Comparison of ENCODE assay signal across 8 cellular contexts in the genomic region with DNA sequence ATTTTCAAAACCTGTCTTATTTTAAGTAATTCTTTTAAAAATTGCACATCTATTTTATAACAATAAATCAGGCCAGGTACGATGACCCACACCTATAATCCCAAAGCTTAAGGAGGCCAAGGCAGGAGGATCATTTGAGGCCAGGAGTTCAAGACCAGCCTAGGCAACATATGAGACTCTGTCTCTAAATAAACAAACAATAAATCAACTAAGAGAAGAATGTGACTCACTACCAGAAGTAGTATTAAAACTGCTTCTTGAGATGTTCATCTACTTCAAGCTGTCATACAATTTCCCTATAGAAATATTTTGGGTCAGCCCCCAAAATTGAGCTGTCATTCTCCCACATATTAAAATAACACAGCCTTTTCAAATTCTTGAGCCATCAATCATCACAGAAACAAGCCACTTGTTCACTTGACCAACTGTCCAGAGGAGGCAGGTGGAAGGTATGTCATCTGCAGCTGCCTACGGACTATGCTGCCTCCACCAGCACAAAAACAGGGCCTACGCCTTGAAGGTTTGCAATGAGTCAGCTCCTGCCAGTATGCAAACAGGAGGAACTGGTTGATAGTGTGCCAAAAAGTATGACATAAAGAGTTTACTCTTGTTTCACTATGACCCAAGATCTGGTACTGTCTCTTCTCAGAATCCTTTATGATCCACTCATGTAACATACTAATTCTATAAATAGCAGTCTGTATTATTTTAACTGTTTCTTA. TPM values are rescaled to one million over a fixed set of nuclear protein-coding genes. Genes with fewer than 3 reads are reported as not detected.
DNase-seq lines count a peak whose midpoint lies in the region; ATAC-seq, FAIRE-seq and TF ChIP-seq lines count a peak whose summit lies in the region.

No MANE protein-coding gene starts in this region.

- peak; percentile 49 to 57; a peak in 3 of 4 replicates for TF ChIP-seq EP300 in GM12878 (IDR thresholded peaks at IDR 0.05; ENCODE audit: borderline replicate concordance in 1 of 2, control insufficient read depth in 1 of 2, low read depth in 2 of 2, low read length in 2 of 2)

- in situ Hi-C loops in GM12878 (cut with MboI), result no loop called here

- H3K4me3 ChIP-seq in AG04449 (ENCODE audit: low read depth, low read length) (no peak overlapping the region), GM12878 (no peak overlapping the region), mesendoderm (ENCODE audit: low read length) (no peak overlapping the region), thyroid gland (replicated peaks in 1 of 3) (no peak overlapping the region)

- H3K27ac ChIP-seq in GM12878 (ENCODE audit: control insufficient read depth, insufficient read depth), result peak overlapping the region; percentile 10; the same call in 1 of the 2 replicates
- no peak overlapping the region for H3K27ac ChIP-seq in mesendoderm (ENCODE audit: low read depth, low read length)
- no peak overlapping the region for H3K27ac ChIP-seq in thyroid gland

- no peak overlapping the region for H2BK15ac ChIP-seq in mesendoderm (replicated peaks; ENCODE audit: low read depth)

- WGBS in GM12878 (ENCODE audit: insufficient coverage, insufficient replicate concordance, low lambda C conversion rate, missing lambda C conversion rate), result 35% methylated on average over 3 of the region's 3 CpGs
- no CpG with 5 or more reads among the region's 3 CpGs for WGBS in mesendoderm (ENCODE audit: extremely low coverage, insufficient coverage, low lambda C conversion rate)
- 85 to 88% methylated on average over 3 of the region's 3 CpGs for WGBS in thyroid gland, 2 donors

- no peak overlapping the region for H4K5ac ChIP-seq in mesendoderm (ENCODE audit: low read length)

- peak overlapping the region in 2 of 7 donors; percentile 43 to 67 for H3K27ac Mint-ChIP-seq in CD14-positive monocyte

- H3K36me3 Mint-ChIP-seq in CD14-positive monocyte, result peaks cover 84 to 90% of the 10 kb centered on the region in 2 donors

- peaks cover 5% of the 10 kb centered on the region; the same call in 1 of the 2 replicates for H3K4me1 ChIP-seq in GM12878 (ENCODE audit: control insufficient read depth, insufficient read depth, low read length)
- H3K4me1 ChIP-seq in mesendoderm (ENCODE audit: control insufficient read depth, low read depth, low read length), result no peaks in the 10 kb centered on the region
- H3K4me1 ChIP-seq in thyroid gland, result no peaks in the 10 kb centered on the region

- no peak overlapping the region for H3K23ac ChIP-seq in mesendoderm (ENCODE audit: low read length)

- BruUV-seq in GM12878 (replicated peaks; lab: Mats Ljungman, UMichigan), result no TSS peak

- peaks cover 2% of the 10 kb centered on the region for H3K4me1 Mint-ChIP-seq in CD14-positive monocyte

- TF ChIP-seq POLR2A in GM12878 (IDR thresholded peaks at IDR 0.05; ENCODE audit: low read depth, low read length), result no peak
- TF ChIP-seq POLR2A in thyroid gland (IDR thresholded peaks at IDR 0.05), result no peak

- H4K8ac ChIP-seq in mesendoderm (ENCODE audit: low read depth, low read length), result no peak overlapping the region

- no peak overlapping the region for H2AK5ac ChIP-seq in mesendoderm (ENCODE audit: low read length)

- H3K9me3 ChIP-seq in GM12878 (replicated peaks; ENCODE audit: control insufficient read depth, insufficient read depth, low read length) (peaks cover 5% of the 10 kb centered on the region; the same call in 2 of the 3 replicates), thyroid gland (no peaks in the 10 kb centered on the region)

- TF ChIP-seq CTCF in AG04449 (IDR thresholded peaks at IDR 0.05; ENCODE audit: insufficient read depth, low read length, missing control alignments), result no peak
- peak in 2 of 3 experiments; percentile 9 to 46; a peak in 2 of 6 replicates for TF ChIP-seq CTCF in GM12878 (IDR thresholded peaks at IDR 0.05 in 2 of 3, conservative IDR thresholded peaks at IDR 0.05 in 1 of 3; ENCODE audit: control insufficient read depth in 2 of 3, extremely low read depth in 1 of 3, insufficient read depth in 1 of 3, low read depth in 3 of 3, low read length in 3 of 3)
- no peak for TF ChIP-seq CTCF in CD14-positive monocyte (IDR thresholded peaks at IDR 0.05)
- TF ChIP-seq CTCF in thyroid gland (IDR thresholded peaks at IDR 0.05), result no peak

- no peak overlapping the region for H3K4ac ChIP-seq in mesendoderm (ENCODE audit: low read depth, low read length)

- H3K4me2 ChIP-seq in GM12878 (ENCODE audit: control insufficient read depth, insufficient read depth) (no peak overlapping the region), mesendoderm (ENCODE audit: low read length) (no peak overlapping the region)

- no peaks in the 10 kb centered on the region for H3K9me3 Mint-ChIP-seq in CD14-positive monocyte

- no peaks in the 10 kb centered on the region for H3K79me1 ChIP-seq in mesendoderm (ENCODE audit: low read length)

- no peak overlapping the region for H3K56ac ChIP-seq in mesendoderm (ENCODE audit: low read length)

- peaks cover 8 to 17% of the 10 kb centered on the region in 2 experiments; a peak in 3 of 4 replicates for H3K36me3 ChIP-seq in GM12878 (ENCODE audit: control insufficient read depth in 2 of 2, insufficient read depth in 2 of 2, low read length in 1 of 2)
- H3K36me3 ChIP-seq in mesendoderm (ENCODE audit: control insufficient read depth, insufficient read depth, low read length), result peaks cover 1% of the 10 kb centered on the region
- peaks cover 14 to 18% of the 10 kb centered on the region in 2 donors for H3K36me3 ChIP-seq in thyroid gland

- no peak overlapping the region for H2BK120ac ChIP-seq in mesendoderm (ENCODE audit: low read depth, low read length)

- DNase-seq in AG04449 (ENCODE audit: low read depth, low spot score), result peak; percentile 70
- DNase-seq in NCI-H510A treated with DMSO at 0.1 percent for 48 hours (lab: John Stamatoyannopoulos, UW), result peak; percentile 79
- peak; percentile 69 for DNase-seq in GM12878 (ENCODE audit: low read depth, low spot score)
- peak; percentile 28 for DNase-seq in mesendoderm
- DNase-seq in CD14-positive monocyte (ENCODE audit: low spot score), result no peak
- no peak for DNase-seq in thyroid gland

- no peak overlapping the region for H2AFZ ChIP-seq in GM12878 (ENCODE audit: control insufficient read depth, low read depth, low read length)

- no peaks in the 10 kb centered on the region; the same call in 1 of the 2 replicates for H4K20me1 ChIP-seq in GM12878 (ENCODE audit: control insufficient read depth, insufficient read depth)

- H3K79me2 ChIP-seq in GM12878 (ENCODE audit: control insufficient read depth, insufficient read depth, low read length) (no peaks in the 10 kb centered on the region), mesendoderm (ENCODE audit: control insufficient read depth, insufficient read depth, low read length) (no peaks in the 10 kb centered on the region)

- RAD21 ChIA-PET in GM12878 (lab: Charles Lee; ENCODE audit: unreplicated experiment), result interaction anchor here (0.6 to 1.8 kb wide), 8 partner anchors 10 to 311 kb away, joined by 3 to 6 read pairs (median 4); no protein-coding TSS in a partner anchor

- peaks cover 0 to 1% (median 0%) of the 10 kb centered on the region in 3 donors for H3K27me3 Mint-ChIP-seq in CD14-positive monocyte (ENCODE audit: low read depth in 3 of 3)

- peak; percentile 83 for FAIRE-seq in GM12878 (lab: Jason Lieb, UNC)

- POLR2A ChIA-PET in AG04449 (lab: Yijun Ruan, JAX) (no interaction called here), GM12878 (lab: Charles Lee) (interaction anchor here (0.8 to 1.2 kb wide), 2 partner anchors 9 to 17 kb away, joined by 3 to 4 read pairs; no protein-coding TSS in a partner anchor)

- H3K27me3 ChIP-seq in GM12878 (replicated peaks in 1 of 2; ENCODE audit: control insufficient read depth in 2 of 2, insufficient read depth in 2 of 2, low read length in 1 of 2) (no peaks in the 10 kb centered on the region), mesendoderm (ENCODE audit: insufficient read depth, low read length, poor library complexity) (no peaks in the 10 kb centered on the region), thyroid gland (no peaks in the 10 kb centered on the region)

- CTCF ChIA-PET in AG04449 (lab: Yijun Ruan, JAX), result interaction anchor here (0.6 to 2.1 kb wide), 4 partner anchors 10 to 64 kb away, joined by 3 to 7 read pairs (median 3); no protein-coding TSS in a partner anchor
- CTCF ChIA-PET in GM12878 (lab: Yijun Ruan, JAX), result interaction anchor here (0.9 to 2.6 kb wide), 9 partner anchors 10 to 336 kb away, joined by 3 to 10 read pairs (median 3); no protein-coding TSS in a partner anchor

- no peak overlapping the region for H3K4me3 Mint-ChIP-seq in CD14-positive monocyte

- intact Hi-C loops in GM12878 (cut with micrococcal nuclease; ENCODE audit: unreplicated experiment), result no loop called here
- intact Hi-C loops in CD14-positive monocyte (cut with micrococcal nuclease), result no loop called here
- intact Hi-C loops in thyroid gland (cut with DNase I), result no loop called here

- H2BK5ac ChIP-seq in mesendoderm (ENCODE audit: low read length), result no peak overlapping the region

- H3K9ac ChIP-seq in GM12878 (ENCODE audit: control insufficient read depth, insufficient read depth, low read length) (no peak overlapping the region), mesendoderm (ENCODE audit: low read length) (no peak overlapping the region)

- H3K18ac ChIP-seq in mesendoderm (ENCODE audit: low read length), result no peak overlapping the region

- SMC1A ChIA-PET in GM12878 (lab: Charles Lee; ENCODE audit: uncharacterized antibody, unreplicated experiment), result interaction anchor here (0.6 to 1.8 kb wide), 19 partner anchors 9 to 1700 kb away, joined by 3 to 8 read pairs (median 3); no protein-coding TSS in a partner anchor

- ATAC-seq in GM18511 (IDR thresholded peaks at IDR 0.05; ENCODE audit: unreplicated experiment) (peak; percentile 100), HG02885 (IDR thresholded peaks at IDR 0.05; ENCODE audit: poor library complexity, unreplicated experiment) (peak; percentile 100), GM12878 (peak; percentile 100)

- TF ChIP-seq RAD21 in GM12878 (IDR thresholded peaks at IDR 0.05; ENCODE audit: insufficient read depth, low read depth, low read length), result peak; percentile 50; the same call in 1 of the 2 replicates

RNA-seq across cellular contexts. Expression of gene KIDINS220, which starts 33.6 kb away (rescaled TPM):
- 189 and 198 TPM in 2 replicates for total RNA-seq in GM12878 (2013; cell fraction: nucleolus; rRNA removed)
- total RNA-seq in GM12878 (2014; rRNA removed), result 23.3 and 23.5 TPM in 2 replicates
- total RNA-seq in GM12878 (2014; rRNA removed; fragmentation: Illumina TruSeq; extraction: Trizol), result 21.5 and 22.1 TPM in 2 replicates
- total RNA-seq in GM12878 (2021), result 16.6 and 18.0 TPM in 2 replicates
- 8.8 TPM for polyA plus RNA-seq in GM12878 (2011; ENCODE audit: low read depth)
- 31.2 and 43.0 TPM in 2 replicates for polyA plus RNA-seq in GM12878 (2011; rRNA removed)
- 20.8 and 30.2 TPM in 2 replicates for polyA plus RNA-seq in GM12878 (2011; cell fraction: cytosol; rRNA removed)
- 42.0 and 45.2 TPM in 2 replicates for polyA plus RNA-seq in GM12878 (2011; cell fraction: nucleus; rRNA removed)
- polyA plus RNA-seq in GM12878 (2012), result 10.9 and 11.9 TPM in 2 replicates
- polyA plus RNA-seq in GM12878 (2014; fragmentation: Illumina TruSeq; extraction: Trizol), result 17.1 and 19.7 TPM in 2 replicates
- polyA plus RNA-seq in GM12878 (2014; fragmentation: Nextera tagmentation; extraction: Ambion mirVana), result 1 to 10 TPM; 6.0 to 8.0 TPM
- 11.9 and 15.4 TPM in 2 replicates for polyA plus RNA-seq in GM12878 (2014; rRNA removed)
- 10 to 100 TPM; 10.9 to 15.4 TPM for polyA plus RNA-seq in GM12878 (2016; fragmentation: Nextera tagmentation; extraction: Ambion mirVana)
- 68.3 and 84.8 TPM in 2 replicates for polyA minus RNA-seq in GM12878 (2011; rRNA and poly(A)+ RNA removed)
- polyA minus RNA-seq in GM12878 (2011; cell fraction: cytosol; rRNA and poly(A)+ RNA removed), result 15.7 and 16.0 TPM in 2 replicates
- 64.1 and 79.2 TPM in 2 replicates for polyA minus RNA-seq in GM12878 (2011; cell fraction: nucleus; rRNA and poly(A)+ RNA removed)
- polyA plus RNA-seq in mesendoderm (2013, experiment 1 of 2), result 14.0 TPM
- 13.7 TPM for polyA plus RNA-seq in mesendoderm (2013, experiment 2 of 2)
- polyA plus RNA-seq in CD14-positive monocyte, result 10 to 100 TPM; 12.1 to 26.3 TPM
- total RNA-seq in thyroid gland, result 100 to 1,000 TPM in 1 of 4 donors, 10 to 100 TPM in 3; 74.0 to 140 (median 79.3) TPM

Comparison
In these comparisons a context has a peak if more than half of its experiments do, and no peak if none do; other contexts are left out.
1. DNase-seq: peak in AG04449 (single experiment), NCI-H510A treated with DMSO at 0.1 percent for 48 hours (single experiment), GM12878 (single experiment) and mesendoderm (single experiment); none in CD14-positive monocyte (single experiment) and thyroid gland (0 of 2).
2. CTCF ChIP-seq: peak in GM12878 (2 of 3); none in AG04449 (single experiment), CD14-positive monocyte (single experiment) and thyroid gland (0 of 6).
3. Peak in every context shown above with its lines, with median percentiles within 50 percentile points of each other: ATAC-seq.